ENCODE assay signal across 10 cellular contexts in genomic region chr1:183477986-183478781, GRCh38. TPM values are rescaled to one million over a fixed set of nuclear protein-coding genes. Genes with fewer than 3 reads are reported as not detected.
DNase-seq lines count a peak whose midpoint lies in the region; ATAC-seq and TF ChIP-seq lines count a peak whose summit lies in the region.
"Had no signal": no experiment of that assay in that cellular context is flagged by ENCODE, and none has a peak within 500 bp of the region (broad histone marks: within the 10 kb centered on the region; RNA-seq: fewer than 3 reads in every experiment).

No MANE protein-coding gene starts in this region.

- H3K18ac ChIP-seq in trophoblast cell (ENCODE audit: low read length): no peak overlapping the region

- TF ChIP-seq CTCF in body of pancreas (IDR thresholded peaks at IDR 0.05): no peak
- TF ChIP-seq CTCF in Peyer's patch (IDR thresholded peaks at IDR 0.05): no peak

- no peak overlapping the region for H2BK120ac ChIP-seq in trophoblast cell (ENCODE audit: insufficient read depth, low read length, poor library complexity)

- H2BK5ac ChIP-seq in trophoblast cell (ENCODE audit: low read depth, low read length, poor library complexity): no peak overlapping the region

- TF ChIP-seq POLR2A in body of pancreas (IDR thresholded peaks at IDR 0.05) (no peak), Peyer's patch (IDR thresholded peaks at IDR 0.05) (no peak)

- no peak overlapping the region for H3K27ac ChIP-seq in trophoblast cell (ENCODE audit: low read depth, low read length)
- no peak overlapping the region for H3K27ac ChIP-seq in body of pancreas
- H3K27ac ChIP-seq in Peyer's patch: no peak overlapping the region
- H3K27ac ChIP-seq: thoracic aorta had no signal

- intact Hi-C loops in activated naive CD4-positive, alpha-beta T cell treated with anti-CD3 and anti-CD28 coated beads for 36 hours (cut with micrococcal nuclease): loop anchor here (1.0 kb wide), 1 partner anchor 20 kb away; no protein-coding TSS in a partner anchor
- intact Hi-C loops in body of pancreas (cut with DNase I): no loop called here

- no peak for DNase-seq in activated naive CD4-positive, alpha-beta T cell treated with anti-CD3 and anti-CD28 coated beads for 36 hours
- DNase-seq in activated naive CD4-positive, alpha-beta T cell (lab: John Stamatoyannopoulos, UW): no peak
- peak; percentile 24 for DNase-seq in OCI-M1 (lab: John Stamatoyannopoulos, UW)
- DNase-seq in trophoblast cell: no peak
- DNase-seq in body of pancreas: no peak
- DNase-seq in Peyer's patch: no peak
- DNase-seq: activated CD4-positive, alpha-beta T cell treated with anti-CD3 and anti-CD28 coated beads for 1 hour had no signal

- peaks cover 1 to 3% of the 10 kb centered on the region in 2 experiments for H3K4me1 ChIP-seq in trophoblast cell (ENCODE audit: control insufficient read depth in 1 of 2, insufficient read depth in 2 of 2, low read length in 2 of 2)
- H3K4me1 ChIP-seq in body of pancreas: peaks cover 52% of the 10 kb centered on the region
- peaks cover 0 to 55% (median 13%) of the 10 kb centered on the region in 4 donors for H3K4me1 ChIP-seq in Peyer's patch

- H3K23ac ChIP-seq in trophoblast cell (ENCODE audit: low read length): no peak overlapping the region

- H3K14ac ChIP-seq in trophoblast cell (ENCODE audit: low read length): no peak overlapping the region

- H3K9me3 ChIP-seq in trophoblast cell (ENCODE audit: insufficient read depth, low read depth, low read length) (no peaks in the 10 kb centered on the region), body of pancreas (no peaks in the 10 kb centered on the region), Peyer's patch (no peaks in the 10 kb centered on the region)
- H3K9me3 ChIP-seq: thoracic aorta had no signal

- no peaks in the 10 kb centered on the region for H3K9me3 Mint-ChIP-seq in activated naive CD4-positive, alpha-beta T cell treated with anti-CD3 and anti-CD28 coated beads for 36 hours

- H3K36me3 Mint-ChIP-seq in activated naive CD4-positive, alpha-beta T cell treated with anti-CD3 and anti-CD28 coated beads for 36 hours (ENCODE audit: low read depth): peaks cover 8% of the 10 kb centered on the region

- CTCF ChIA-PET in activated naive CD4-positive, alpha-beta T cell treated with anti-CD3 and anti-CD28 coated beads for 36 hours (lab: Charles Lee): interaction anchor here (0.7 kb wide), 1 partner anchor 9 kb away, joined by 3 read pairs; no protein-coding TSS in a partner anchor

- H3K4me3 ChIP-seq in trophoblast cell (ENCODE audit: low read depth, low read length) (no peak overlapping the region), body of pancreas (no peak overlapping the region), Peyer's patch (no peak overlapping the region)
- H3K4me3 ChIP-seq: thoracic aorta had no signal

- no peak overlapping the region for H3K9ac ChIP-seq in trophoblast cell (ENCODE audit: low read length)

- no CpG with 5 or more reads among the region's 3 CpGs for WGBS in trophoblast cell (ENCODE audit: extremely low coverage, insufficient coverage, insufficient read length)
- 76 to 83% methylated on average over 3 of the region's 3 CpGs for WGBS in body of pancreas, 2 donors

- no peak overlapping the region for H4K8ac ChIP-seq in trophoblast cell (ENCODE audit: low read depth, low read length)

- no peak overlapping the region for H2AK5ac ChIP-seq in trophoblast cell (ENCODE audit: low read length)

- peak; percentile 61 for ATAC-seq in HG02852 (IDR thresholded peaks at IDR 0.05; ENCODE audit: unreplicated experiment)
- ATAC-seq in body of pancreas: no peak
- no peak for ATAC-seq in HG03095 (IDR thresholded peaks at IDR 0.05; ENCODE audit: unreplicated experiment)

- no peaks in the 10 kb centered on the region for H3K27me3 ChIP-seq in trophoblast cell (ENCODE audit: insufficient read depth, low read length)
- H3K27me3 ChIP-seq in body of pancreas: no peaks in the 10 kb centered on the region
- H3K27me3 ChIP-seq in Peyer's patch: no peaks in the 10 kb centered on the region

- peak overlapping the region; percentile 69 for H3K4ac ChIP-seq in trophoblast cell (ENCODE audit: low read depth, low read length)

- no peaks in the 10 kb centered on the region for H3K79me1 ChIP-seq in trophoblast cell (ENCODE audit: low read length)

- H2BK12ac ChIP-seq in trophoblast cell (ENCODE audit: low read length): no peak overlapping the region

- H3K27ac Mint-ChIP-seq in activated naive CD4-positive, alpha-beta T cell treated with anti-CD3 and anti-CD28 coated beads for 36 hours: peak overlapping the region; percentile 76

- H3K4me3 Mint-ChIP-seq in activated naive CD4-positive, alpha-beta T cell treated with anti-CD3 and anti-CD28 coated beads for 36 hours: peak overlapping the region; percentile 25

- H4K91ac ChIP-seq in trophoblast cell (ENCODE audit: low read depth, low read length): no peak overlapping the region

- H3K4me1 Mint-ChIP-seq in activated naive CD4-positive, alpha-beta T cell treated with anti-CD3 and anti-CD28 coated beads for 36 hours (ENCODE audit: low read depth): peaks cover 64% of the 10 kb centered on the region

- no peak overlapping the region for H2AFZ ChIP-seq in trophoblast cell (ENCODE audit: insufficient read depth, low read length, poor library complexity)

- no peaks in the 10 kb centered on the region for H3K36me3 ChIP-seq in trophoblast cell (ENCODE audit: control insufficient read depth in 1 of 2, insufficient read depth in 2 of 2, low read length in 2 of 2)
- H3K36me3 ChIP-seq in body of pancreas (replicated peaks in 1 of 2; ENCODE audit: insufficient read depth in 1 of 2, low read depth in 2 of 2): no peaks in the 10 kb centered on the region
- H3K36me3 ChIP-seq in Peyer's patch: no peaks in the 10 kb centered on the region
- H3K36me3 ChIP-seq: thoracic aorta had no signal

- H4K12ac ChIP-seq in trophoblast cell (ENCODE audit: low read depth, low read length): no peak overlapping the region

- no peak overlapping the region for H3K4me2 ChIP-seq in trophoblast cell (ENCODE audit: low read length)

- peaks cover 4% of the 10 kb centered on the region for H3K79me2 ChIP-seq in trophoblast cell (ENCODE audit: control insufficient read depth, insufficient read depth, low read length, poor library complexity)

- H3K27me3 Mint-ChIP-seq in activated naive CD4-positive, alpha-beta T cell treated with anti-CD3 and anti-CD28 coated beads for 36 hours (ENCODE audit: low read depth): no peaks in the 10 kb centered on the region

RNA-seq across cellular contexts. Expression of gene SMG7, which starts 5.9 kb away (rescaled TPM):
- 10 to 100 TPM; 49.3 to 54.2 TPM for total RNA-seq in activated naive CD4-positive, alpha-beta T cell treated with anti-CD3 and anti-CD28 coated beads for 36 hours
- polyA plus RNA-seq in trophoblast cell (2013): 104 and 105 TPM in 2 replicates
- total RNA-seq in body of pancreas (10 to 100 TPM; 22.4 to 34.2 TPM), Peyer's patch (10 to 100 TPM; 46.2 to 72.7 (median 54.3) TPM)
